ENCODE assay signal across 28 cellular contexts in genomic region chr6:94658929-94659328, GRCh38.
"Had no signal": no experiment of that assay in that cellular context is flagged by ENCODE, and none has a peak within 500 bp of the region (broad histone marks: within the 10 kb centered on the region; RNA-seq: fewer than 3 reads in every experiment).

No MANE protein-coding gene starts in this region.

- DNase-seq: stimulated activated CD4-positive, alpha-beta T cell treated with anti-CD3 and anti-CD28 coated beads, Interleukin-2, amount 100 ng/mL, for 48 hours; stimulated activated CD4-positive, alpha-beta T cell treated with anti-CD3 and anti-CD28 coated beads, Interleukin-4, amount 100 ng/mL, for 1 hour; stimulated activated CD4-positive, alpha-beta T cell treated with anti-CD3 and anti-CD28 coated beads, Interleukin-4, amount 100 ng/mL, for 24 hours; stimulated activated CD4-positive, alpha-beta T cell treated with anti-CD3 and anti-CD28 coated beads, Interleukin-4, amount 100 ng/mL, for 4 hours; stimulated activated CD8-positive, alpha-beta memory T cell treated with anti-CD3 and anti-CD28 coated beads, Interleukin-4, amount 100 ng/mL, for 48 hours; stimulated activated naive B cell treated with anti-CD40 and anti-IgM and Interleukin-4, amounts not matched to agents 10 μg/mL and 1 μg/mL and 100 μg/mL, for 72 hours; stimulated activated naive CD4-positive, alpha-beta T cell; stimulated activated naive CD4-positive, alpha-beta T cell treated with Interleukin-2 at 50 U/mL for 16 hours; stimulated activated naive CD8-positive, alpha-beta T cell treated with anti-CD3 and anti-CD28 coated beads, Interleukin-15, amount 100 ng/mL, for 72 hours; stimulated activated naive CD8-positive, alpha-beta T cell treated with anti-CD3 and anti-CD28 coated beads, Interleukin-15, Interleukin-2, amounts not matched to agents 100 U/mL and 50 U/mL, for 24 hours; stomach; substantia nigra; testis; thyroid gland; tibial artery; transverse colon; trophoblast cell; upper lobe of left lung; upper lobe of right lung; uterus had no signal

- H3K4me3 Mint-ChIP-seq: stimulated activated effector memory CD8-positive, alpha-beta T cell treated with anti-CD3 and anti-CD28 coated beads, Interleukin-12 subunit alpha, Interleukin-12 subunit beta, amount 100 ng/mL, for 72 hours; stimulated activated memory B cell treated with anti-CD40 and anti-IgM and Interleukin-4, amounts not matched to agents 10 μg/mL and 1 μg/mL and 100 μg/mL, for 72 hours; stimulated activated naive B cell treated with anti-CD40 and anti-IgM and Interleukin-4, amounts not matched to agents 10 μg/mL and 1 μg/mL and 100 μg/mL, for 72 hours; stimulated activated naive CD8-positive, alpha-beta T cell treated with anti-CD3 and anti-CD28 coated beads, Interleukin-15, amount 100 ng/mL, for 72 hours; stimulated activated naive CD8-positive, alpha-beta T cell treated with anti-CD3 and anti-CD28 coated beads, Interleukin-15, Interleukin-2, amounts not matched to agents 100 ng/mL and 50 ng/mL, for 24 hours; type B pancreatic cell had no signal

- H3K27ac ChIP-seq: stomach, suprapubic skin, testis, thoracic aorta, thyroid gland, tibial artery, tibial nerve, transverse colon, upper lobe of left lung, upper lobe of right lung, uterus, vagina had no signal

- H3K27ac Mint-ChIP-seq: stimulated activated effector memory CD8-positive, alpha-beta T cell treated with anti-CD3 and anti-CD28 coated beads, Interleukin-12 subunit alpha, Interleukin-12 subunit beta, amount 100 ng/mL, for 72 hours; stimulated activated memory B cell treated with anti-CD40 and anti-IgM and Interleukin-4, amounts not matched to agents 10 μg/mL and 1 μg/mL and 100 μg/mL, for 72 hours; stimulated activated naive B cell treated with anti-CD40 and anti-IgM and Interleukin-4, amounts not matched to agents 10 μg/mL and 1 μg/mL and 100 μg/mL, for 72 hours; stimulated activated naive CD8-positive, alpha-beta T cell treated with anti-CD3 and anti-CD28 coated beads, Interleukin-15, amount 100 ng/mL, for 72 hours; stimulated activated naive CD8-positive, alpha-beta T cell treated with anti-CD3 and anti-CD28 coated beads, Interleukin-15, Interleukin-2, amounts not matched to agents 100 ng/mL and 50 ng/mL, for 24 hours; type B pancreatic cell had no signal

- H3K4me1 ChIP-seq: stomach, suprapubic skin, testis, thyroid gland, tibial artery, tibial nerve, transverse colon, upper lobe of left lung, upper lobe of right lung, uterus, vagina had no signal

- H3K36me3 ChIP-seq: stomach, suprapubic skin, thoracic aorta, thyroid gland, tibial artery, tibial nerve, transverse colon, upper lobe of left lung, upper lobe of right lung, uterus, vagina had no signal

- H3K27me3 Mint-ChIP-seq: stimulated activated memory B cell treated with anti-CD40 and anti-IgM and Interleukin-4, amounts not matched to agents 10 μg/mL and 1 μg/mL and 100 μg/mL, for 72 hours; stimulated activated naive B cell treated with anti-CD40 and anti-IgM and Interleukin-4, amounts not matched to agents 10 μg/mL and 1 μg/mL and 100 μg/mL, for 72 hours; stimulated activated naive CD8-positive, alpha-beta T cell treated with anti-CD3 and anti-CD28 coated beads, Interleukin-15, amount 100 ng/mL, for 72 hours; stimulated activated naive CD8-positive, alpha-beta T cell treated with anti-CD3 and anti-CD28 coated beads, Interleukin-15, Interleukin-2, amounts not matched to agents 100 ng/mL and 50 ng/mL, for 24 hours; type B pancreatic cell had no signal

- H3K9me3 ChIP-seq: testis, thoracic aorta, thyroid gland, tibial artery, transverse colon, uterus, vagina had no signal

- H3K4me3 ChIP-seq: stomach, suprapubic skin, testis, thoracic aorta, thyroid gland, tibial artery, tibial nerve, transverse colon, upper lobe of left lung, upper lobe of right lung, uterus, vagina had no signal

- H3K36me3 Mint-ChIP-seq: stimulated activated effector memory CD8-positive, alpha-beta T cell treated with anti-CD3 and anti-CD28 coated beads, Interleukin-12 subunit alpha, Interleukin-12 subunit beta, amount 100 ng/mL, for 72 hours; stimulated activated memory B cell treated with anti-CD40 and anti-IgM and Interleukin-4, amounts not matched to agents 10 μg/mL and 1 μg/mL and 100 μg/mL, for 72 hours; stimulated activated naive B cell treated with anti-CD40 and anti-IgM and Interleukin-4, amounts not matched to agents 10 μg/mL and 1 μg/mL and 100 μg/mL, for 72 hours; type B pancreatic cell had no signal

- H3K4me1 Mint-ChIP-seq: stimulated activated effector memory CD8-positive, alpha-beta T cell treated with anti-CD3 and anti-CD28 coated beads, Interleukin-12 subunit alpha, Interleukin-12 subunit beta, amount 100 ng/mL, for 72 hours; stimulated activated memory B cell treated with anti-CD40 and anti-IgM and Interleukin-4, amounts not matched to agents 10 μg/mL and 1 μg/mL and 100 μg/mL, for 72 hours; stimulated activated naive B cell treated with anti-CD40 and anti-IgM and Interleukin-4, amounts not matched to agents 10 μg/mL and 1 μg/mL and 100 μg/mL, for 72 hours; stimulated activated naive CD8-positive, alpha-beta T cell treated with anti-CD3 and anti-CD28 coated beads, Interleukin-15, amount 100 ng/mL, for 72 hours had no signal

- ATAC-seq: stimulated activated effector memory CD8-positive, alpha-beta T cell treated with anti-CD3 and anti-CD28 coated beads, Interleukin-12 subunit alpha, Interleukin-12 subunit beta, amount 100 ng/mL, for 72 hours; stimulated activated memory B cell treated with anti-CD40 and anti-IgM and Interleukin-4, amounts not matched to agents 10 μg/mL and 1 μg/mL and 100 μg/mL, for 72 hours; stimulated activated naive B cell treated with anti-CD40 and anti-IgM and Interleukin-4, amounts not matched to agents 10 μg/mL and 1 μg/mL and 100 μg/mL, for 72 hours; stimulated activated naive CD8-positive, alpha-beta T cell treated with anti-CD3 and anti-CD28 coated beads, Interleukin-15, amount 100 ng/mL, for 72 hours; stimulated activated naive CD8-positive, alpha-beta T cell treated with anti-CD3 and anti-CD28 coated beads, Interleukin-15, Interleukin-2, amounts not matched to agents 100 U/mL and 50 U/mL, for 24 hours; upper lobe of right lung had no signal

- H3K27me3 ChIP-seq: stomach, suprapubic skin, testis, thyroid gland, tibial artery, tibial nerve, transverse colon, upper lobe of left lung, upper lobe of right lung, uterus, vagina had no signal
